ENCODE assay signal across 20 cellular contexts in the genomic region with DNA sequence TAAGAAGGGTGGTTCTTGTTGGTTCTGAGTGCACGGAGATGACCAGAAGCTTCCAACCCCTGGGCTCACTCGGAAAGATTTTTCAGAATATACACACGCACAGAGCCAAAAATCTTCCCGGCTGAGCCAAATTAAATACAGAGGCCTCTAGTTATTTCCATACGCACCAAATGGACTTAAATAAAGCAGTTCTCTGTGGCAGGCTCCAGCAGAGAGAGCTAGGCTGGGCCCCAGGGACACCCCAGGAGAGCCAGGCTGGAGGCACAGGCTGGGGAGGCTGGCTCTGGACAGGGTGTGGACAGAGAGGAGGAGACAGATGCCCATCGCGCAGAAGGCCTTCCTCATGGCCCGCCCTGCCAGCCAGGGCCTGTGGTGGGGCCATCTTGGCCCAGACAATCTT.
DNase-seq lines count a peak whose midpoint lies in the region; TF ChIP-seq lines count a peak whose summit lies in the region.
"Had no signal": no experiment of that assay in that cellular context is flagged by ENCODE, and none has a peak within 500 bp of the region (broad histone marks: within the 10 kb centered on the region; RNA-seq: fewer than 3 reads in every experiment).

No MANE protein-coding gene starts in this region.

- H3K79me2 ChIP-seq in mammary epithelial cell (ENCODE audit: insufficient read depth, low read length), result peaks cover 34% of the 10 kb centered on the region

- peaks cover 4 to 12% of the 10 kb centered on the region in 2 donors for H3K4me1 ChIP-seq in breast epithelium
- H3K4me1 ChIP-seq in mammary epithelial cell (ENCODE audit: insufficient read depth, low read length), result peaks cover 7% of the 10 kb centered on the region
- peaks cover 15 to 63% of the 10 kb centered on the region in 2 donors for H3K4me1 ChIP-seq in thyroid gland

- TF ChIP-seq CTCF in breast epithelium (IDR thresholded peaks at IDR 0.05) (no peak), mammary epithelial cell (conservative IDR thresholded peaks at IDR 0.05 in 1 of 2, IDR thresholded peaks at IDR 0.05 in 1 of 2; ENCODE audit: extremely low read depth in 1 of 2, insufficient read depth in 1 of 2, low read depth in 1 of 2, low read length in 2 of 2) (no peak), coronary artery (IDR thresholded peaks at IDR 0.05) (no peak), nephron (IDR thresholded peaks at IDR 0.05; ENCODE audit: unreplicated experiment in 3 of 3) (no peak), thyroid gland (IDR thresholded peaks at IDR 0.05) (no peak)

- H2AFZ ChIP-seq in mammary epithelial cell (ENCODE audit: low read depth, low read length), result no peak overlapping the region
- H2AFZ ChIP-seq: GM23338 had no signal

- H3K9me3 Mint-ChIP-seq in nephron, result no peaks in the 10 kb centered on the region
- H3K9me3 Mint-ChIP-seq: CD8-positive, alpha-beta memory T cell; GM23338; T-helper 2 cell treated with Interferon-gamma antibody and Interleukin-4, amounts not matched to agents 5 μg/mL and 100 μg/mL, for 36 hours had no signal

- H3K4me3 Mint-ChIP-seq in nephron, result no peak overlapping the region
- H3K4me3 Mint-ChIP-seq: activated CD4-positive, alpha-beta T cell treated with anti-CD3 and anti-CD28 coated beads for 36 hours; CD8-positive, alpha-beta memory T cell; GM23338; T-helper 2 cell treated with Interferon-gamma antibody and Interleukin-4, amounts not matched to agents 5 μg/mL and 100 μg/mL, for 36 hours had no signal

- H3K36me3 Mint-ChIP-seq in nephron (ENCODE audit: low read depth), result no peaks in the 10 kb centered on the region

- CTCF ChIA-PET in mammary epithelial cell (lab: Charles Lee; ENCODE audit: low non-redundant PET), result no interaction called here

- no peak overlapping the region for H3K4me3 ChIP-seq in breast epithelium
- H3K4me3 ChIP-seq in mammary epithelial cell (replicated peaks in 1 of 3; ENCODE audit: insufficient read depth in 1 of 3, low read depth in 2 of 3, low read length in 3 of 3), result no peak overlapping the region
- no peak overlapping the region for H3K4me3 ChIP-seq in coronary artery
- H3K4me3 ChIP-seq in thyroid gland (replicated peaks in 1 of 3), result no peak overlapping the region
- H3K4me3 ChIP-seq: GM23338, pancreas, testis had no signal

- WGBS in mammary epithelial cell (ENCODE audit: low coverage, missing lambda C conversion rate), result 90% methylated on average over 8 of the region's 8 CpGs
- 62 to 76% methylated on average over 7 to 8 of the region's 8 CpGs for WGBS in thyroid gland, 2 donors

- no peak for TF ChIP-seq POLR2A in breast epithelium (IDR thresholded peaks at IDR 0.05)
- no peak for TF ChIP-seq POLR2A in thyroid gland (IDR thresholded peaks at IDR 0.05)

- H3K4me2 ChIP-seq in mammary epithelial cell (ENCODE audit: insufficient read depth, low read depth, low read length), result no peak overlapping the region
- H3K4me2 ChIP-seq: GM23338 had no signal

- H3K27me3 Mint-ChIP-seq in nephron (ENCODE audit: low read depth), result no peaks in the 10 kb centered on the region
- H3K27me3 Mint-ChIP-seq: activated CD4-positive, alpha-beta T cell treated with anti-CD3 and anti-CD28 coated beads for 36 hours; CD8-positive, alpha-beta memory T cell had no signal

- dilution Hi-C loops in mammary epithelial cell (cut with HindIII; ENCODE audit: low sequenced_read_pairs), result no loop called here

- H3K27ac ChIP-seq in breast epithelium, result peak overlapping the region; percentile 29 to 48
- no peak overlapping the region for H3K27ac ChIP-seq in mammary epithelial cell (ENCODE audit: insufficient read depth, low read depth, low read length)
- peak overlapping the region; percentile 90 to 96 for H3K27ac ChIP-seq in coronary artery
- H3K27ac ChIP-seq in thyroid gland, result peak overlapping the region in 2 of 3 donors; percentile 2 to 19
- H3K27ac ChIP-seq: pancreas had no signal

- H3K9me3 ChIP-seq in breast epithelium (no peaks in the 10 kb centered on the region), mammary epithelial cell (replicated peaks; ENCODE audit: insufficient read depth, low read length) (no peaks in the 10 kb centered on the region), thyroid gland (no peaks in the 10 kb centered on the region)
- H3K9me3 ChIP-seq: pancreas, testis had no signal

- no peak for DNase-seq in breast epithelium (ENCODE audit: low spot score in 2 of 2)
- no peak for DNase-seq in mammary epithelial cell
- peak; percentile 87 for DNase-seq in coronary artery (ENCODE audit: low spot score)
- DNase-seq in thyroid gland, result no peak
- DNase-seq in anterior cingulate cortex (lab: John Stamatoyannopoulos, UW), result no peak
- no peak for DNase-seq in SW480 (ENCODE audit: low spot score)
- no peak for DNase-seq in DMS 273 treated with DMSO at 0.1 percent for 48 hours (lab: John Stamatoyannopoulos, UW)
- DNase-seq: activated CD4-positive, alpha-beta T cell treated with anti-CD3 and anti-CD28 coated beads for 36 hours; CD8-positive, alpha-beta memory T cell; head of caudate nucleus; Kasumi-1; NCI-H1417; NCI-H345; NK-92 treated with Interleukin-12 subunit alpha and Interleukin-12 subunit beta, amount 100 ng/mL, for 24 hours; stimulated activated CD4-positive, alpha-beta T cell treated with anti-CD3 and anti-CD28 coated beads, Interleukin-15, amount 100 ng/mL, for 24 hours; testis had no signal

- H3K27ac Mint-ChIP-seq in nephron, result peak overlapping the region; percentile 13 to 80 (median 70)
- H3K27ac Mint-ChIP-seq: activated CD4-positive, alpha-beta T cell treated with anti-CD3 and anti-CD28 coated beads for 36 hours; GM23338; T-helper 2 cell treated with Interferon-gamma antibody and Interleukin-4, amounts not matched to agents 5 μg/mL and 100 μg/mL, for 36 hours had no signal

- no TSS peak for BruUV-seq in mammary epithelial cell (replicated peaks; lab: Mats Ljungman, UMichigan)

- no peaks in the 10 kb centered on the region for H4K20me1 ChIP-seq in mammary epithelial cell (ENCODE audit: insufficient read depth, low read length)

- no peaks in the 10 kb centered on the region for H3K36me3 ChIP-seq in breast epithelium
- no peaks in the 10 kb centered on the region for H3K36me3 ChIP-seq in mammary epithelial cell (ENCODE audit: insufficient read depth, low read length)
- no peaks in the 10 kb centered on the region for H3K36me3 ChIP-seq in thyroid gland
- H3K36me3 ChIP-seq: pancreas had no signal

- no peaks in the 10 kb centered on the region for H3K27me3 ChIP-seq in breast epithelium
- H3K27me3 ChIP-seq in mammary epithelial cell (ENCODE audit: insufficient read depth, low read length), result no peaks in the 10 kb centered on the region
- H3K27me3 ChIP-seq in thyroid gland, result no peaks in the 10 kb centered on the region
- H3K27me3 ChIP-seq: pancreas, testis had no signal

- intact Hi-C loops in breast epithelium (cut with DNase I; ENCODE audit: low total_unique reads), result loop anchor here (5.0 kb wide), 1 partner anchor 1430 kb away; no protein-coding TSS in a partner anchor
- intact Hi-C loops in mammary epithelial cell (cut with micrococcal nuclease), result no loop called here
- intact Hi-C loops in thyroid gland (cut with DNase I), result no loop called here

- peaks cover 87% of the 10 kb centered on the region for H3K4me1 Mint-ChIP-seq in nephron

- H3K9ac ChIP-seq in mammary epithelial cell (ENCODE audit: insufficient read depth, low read length), result no peak overlapping the region

- in situ Hi-C loops in mammary epithelial cell (cut with MboI; ENCODE audit: low sequenced_read_pairs in 2 of 2), result no loop called here
